In the genomic region with DNA sequence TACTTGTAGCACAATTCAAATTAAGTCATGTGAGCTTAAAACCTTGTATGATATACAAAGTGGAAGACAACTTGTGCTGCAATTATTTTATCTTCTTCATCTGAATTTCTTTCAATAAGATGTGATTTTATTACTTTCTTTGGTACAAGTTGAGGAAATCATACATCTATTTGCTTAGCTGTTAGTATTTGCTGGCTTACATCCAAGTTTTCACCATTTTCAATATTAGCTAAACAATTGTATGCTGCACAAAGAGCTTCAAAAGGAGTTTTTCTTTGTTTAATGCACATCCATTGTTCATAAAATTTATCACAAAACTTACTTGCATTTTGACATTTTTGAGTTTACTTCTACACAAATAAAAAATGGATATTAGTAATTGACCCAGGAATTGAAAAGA, we compare ENCODE assay signal across 15 cellular contexts. TPM values are rescaled to one million over a fixed set of nuclear protein-coding genes. Genes with fewer than 3 reads are reported as not detected.
A peak's percentile ranks its signal among the peaks of the same experiment; 100 is the strongest.
DNase-seq lines count a peak whose midpoint lies in the region; ATAC-seq and TF ChIP-seq lines count a peak whose summit lies in the region.
"Had no signal": no experiment of that assay in that cellular context is flagged by ENCODE, and none has a peak within 500 bp of the region (broad histone marks: within the 10 kb centered on the region; RNA-seq: fewer than 3 reads in every experiment).

No MANE protein-coding gene starts in this region.

- DNase-seq in DMS153 (lab: John Stamatoyannopoulos, UW), result peak; percentile 34
- peak; percentile 57 for DNase-seq in DMS53 treated with DMSO at 0.1 percent for 48 hours (lab: John Stamatoyannopoulos, UW; ENCODE audit: unreplicated experiment)
- peak; percentile 84 for DNase-seq in NCI-H748 (lab: John Stamatoyannopoulos, UW; ENCODE audit: unreplicated experiment)
- DNase-seq in epithelial cell of esophagus (ENCODE audit: low read depth), result peak; percentile 10
- DNase-seq in activated CD8-positive, alpha-beta memory T cell treated with anti-CD3 and anti-CD28 coated beads, Interleukin-2, amount 50 U/mL, for 4 hours, result no peak
- DNase-seq in activated naive CD8-positive, alpha-beta T cell treated with anti-CD3 and anti-CD28 coated beads for 36 hours, result no peak
- no peak for DNase-seq in T-helper 17 cell
- DNase-seq: BE2C; Calu3; CD4-positive, alpha-beta T cell; GDM1; NCI-H187; NCI-H2171; SJCRH30 had no signal

- H3K9me3 Mint-ChIP-seq in activated naive CD8-positive, alpha-beta T cell treated with anti-CD3 and anti-CD28 coated beads for 36 hours, result no peaks in the 10 kb centered on the region
- H3K9me3 Mint-ChIP-seq: CD4-positive, alpha-beta T cell had no signal

- no peaks in the 10 kb centered on the region for H3K9me3 ChIP-seq in T-helper 17 cell (ENCODE audit: control insufficient read depth, low read length, poor library complexity, severe bottlenecking)
- H3K9me3 ChIP-seq: BE2C, SJCRH30 had no signal

- no peak overlapping the region for H3K4me3 Mint-ChIP-seq in activated naive CD8-positive, alpha-beta T cell treated with anti-CD3 and anti-CD28 coated beads for 36 hours
- no peak overlapping the region for H3K4me3 Mint-ChIP-seq in T-helper 17 cell
- H3K4me3 Mint-ChIP-seq: CD4-positive, alpha-beta T cell had no signal

- H3K4me1 Mint-ChIP-seq in activated naive CD8-positive, alpha-beta T cell treated with anti-CD3 and anti-CD28 coated beads for 36 hours, result no peaks in the 10 kb centered on the region
- H3K4me1 Mint-ChIP-seq in T-helper 17 cell, result no peaks in the 10 kb centered on the region

- H3K36me3 Mint-ChIP-seq in activated naive CD8-positive, alpha-beta T cell treated with anti-CD3 and anti-CD28 coated beads for 36 hours, result no peaks in the 10 kb centered on the region
- H3K36me3 Mint-ChIP-seq in T-helper 17 cell (ENCODE audit: low read depth), result no peaks in the 10 kb centered on the region

- H3K4me3 ChIP-seq in epithelial cell of esophagus (ENCODE audit: low read length), result no peak overlapping the region
- H3K4me3 ChIP-seq: GM12878, SJCRH30 had no signal

- no peaks in the 10 kb centered on the region for H3K27me3 Mint-ChIP-seq in activated naive CD8-positive, alpha-beta T cell treated with anti-CD3 and anti-CD28 coated beads for 36 hours
- H3K27me3 Mint-ChIP-seq in T-helper 17 cell, result no peaks in the 10 kb centered on the region
- H3K27me3 Mint-ChIP-seq: CD4-positive, alpha-beta T cell had no signal

- no peak overlapping the region for H3K27ac Mint-ChIP-seq in activated naive CD8-positive, alpha-beta T cell treated with anti-CD3 and anti-CD28 coated beads for 36 hours
- H3K27ac Mint-ChIP-seq in T-helper 17 cell, result no peak overlapping the region
- H3K27ac Mint-ChIP-seq: CD4-positive, alpha-beta T cell had no signal

- no peak for TF ChIP-seq CTCF in epithelial cell of esophagus (IDR thresholded peaks at IDR 0.05; ENCODE audit: insufficient read depth, low read depth, low read length, missing control alignments)

- ATAC-seq in T-helper 17 cell, result no peak
- ATAC-seq: GM12878 had no signal

RNA-seq across cellular contexts. Expression of a gene that starts 40.9 kb away (rescaled TPM):
- not detected for total RNA-seq in activated naive CD8-positive, alpha-beta T cell treated with anti-CD3 and anti-CD28 coated beads for 36 hours
- total RNA-seq in T-helper 17 cell, result under 1 TPM in 1 of 2 donors, not detected in 1; 0.21 TPM

Comparison
In these comparisons a context has a peak if more than half of its experiments do, and no peak if none do; other contexts are left out.
1. DNase-seq: peak in DMS153 (single experiment), DMS53 treated with DMSO at 0.1 percent for 48 hours (single experiment), NCI-H748 (single experiment) and epithelial cell of esophagus (single experiment); none in activated CD8-positive, alpha-beta memory T cell treated with anti-CD3 and anti-CD28 coated beads, Interleukin-2, amount 50 U/mL, for 4 hours (single experiment), activated naive CD8-positive, alpha-beta T cell treated with anti-CD3 and anti-CD28 coated beads for 36 hours (single experiment) and T-helper 17 cell (0 of 3).